ENCODE assay signal across 8 cellular contexts in the genomic region with DNA sequence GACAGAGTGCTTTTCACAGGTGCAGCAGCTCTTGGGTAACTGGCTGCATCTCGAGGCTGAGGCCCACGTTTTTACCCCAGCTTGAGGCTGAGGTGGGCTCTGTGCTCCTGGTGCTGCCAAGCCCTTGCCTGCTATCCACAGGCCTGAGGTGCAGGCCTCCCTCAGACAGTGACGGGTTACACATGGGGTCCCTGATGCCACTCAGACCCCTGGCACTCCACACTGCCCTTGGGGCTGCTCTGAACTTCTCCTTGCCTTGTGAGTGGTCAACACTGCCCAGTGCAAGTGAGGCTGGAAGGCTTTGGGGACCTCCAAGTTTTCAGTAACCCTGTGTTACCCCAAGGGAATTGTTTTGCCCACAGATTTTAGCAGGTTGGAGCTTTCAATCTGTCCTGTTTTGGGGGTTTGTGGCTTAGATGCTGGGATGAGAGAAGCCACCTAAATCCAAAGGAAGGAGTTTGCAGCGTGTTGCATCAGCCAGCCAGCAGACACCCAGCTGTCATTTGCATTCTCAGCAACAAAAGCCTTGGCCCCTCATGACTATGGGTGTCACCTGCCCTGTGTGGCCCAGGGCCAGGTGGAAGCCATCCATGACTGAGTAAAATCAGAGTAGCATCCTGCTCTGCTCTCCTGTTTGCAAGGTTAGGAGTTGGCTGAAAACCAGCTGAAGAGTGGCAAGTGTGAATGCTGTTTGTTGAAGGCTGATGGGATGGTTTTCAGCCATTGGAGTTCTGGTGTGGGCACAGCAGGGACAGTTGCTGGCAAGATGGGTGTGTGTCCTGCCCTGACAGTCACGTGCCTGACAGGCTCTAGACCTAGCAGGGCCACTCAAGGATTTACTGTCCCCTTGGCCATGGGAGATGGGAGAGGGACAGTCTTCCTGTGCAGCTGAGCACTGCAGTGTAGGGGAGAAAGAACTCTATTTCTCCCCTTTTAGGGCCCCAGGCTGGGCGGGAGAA. TPM values are rescaled to one million over a fixed set of nuclear protein-coding genes. Genes with fewer than 3 reads are reported as not detected.
DNase-seq lines count a peak whose midpoint lies in the region; ATAC-seq and TF ChIP-seq lines count a peak whose summit lies in the region.

No MANE protein-coding gene starts in this region.

- peak overlapping the region; percentile 85 for H3K27ac Mint-ChIP-seq in activated CD4-positive, alpha-beta memory T cell treated with anti-CD3 and anti-CD28 coated beads for 36 hours

- no peak overlapping the region for H3K4me3 ChIP-seq in tibial artery

- no peak for ATAC-seq in GM21529 (IDR thresholded peaks at IDR 0.05; ENCODE audit: unreplicated experiment)

- peaks cover 44% of the 10 kb centered on the region for H3K36me3 Mint-ChIP-seq in activated CD4-positive, alpha-beta memory T cell treated with anti-CD3 and anti-CD28 coated beads for 36 hours

- TF ChIP-seq CTCF in tibial artery (IDR thresholded peaks at IDR 0.05) (no peak), GM10248 (IDR thresholded peaks at IDR 0.05; ENCODE audit: control extremely low read depth, extremely low read depth, low read depth, missing control alignments) (no peak)

- peaks cover 32% of the 10 kb centered on the region for H3K4me1 Mint-ChIP-seq in activated CD4-positive, alpha-beta memory T cell treated with anti-CD3 and anti-CD28 coated beads for 36 hours (ENCODE audit: low read depth)

- H3K27ac ChIP-seq in tibial artery = no peak overlapping the region

- intact Hi-C loops in activated CD4-positive, alpha-beta memory T cell treated with anti-CD3 and anti-CD28 coated beads for 36 hours (cut with micrococcal nuclease) = no loop called here
- intact Hi-C loops in tibial artery (cut with DNase I; ENCODE audit: low total_unique reads) = no loop called here
- intact Hi-C loops in head of caudate nucleus (cut with DNase I) = no loop called here

- no peaks in the 10 kb centered on the region for H3K9me3 ChIP-seq in tibial artery

- H3K4me1 ChIP-seq in tibial artery = peaks cover 0 to 40% (median 30%) of the 10 kb centered on the region in 4 donors

- peak overlapping the region; percentile 59 for H3K4me3 Mint-ChIP-seq in activated CD4-positive, alpha-beta memory T cell treated with anti-CD3 and anti-CD28 coated beads for 36 hours

- no peaks in the 10 kb centered on the region for H3K9me3 Mint-ChIP-seq in activated CD4-positive, alpha-beta memory T cell treated with anti-CD3 and anti-CD28 coated beads for 36 hours

- H3K36me3 ChIP-seq in tibial artery = peaks cover 31 to 60% (median 44%) of the 10 kb centered on the region in 3 donors

- no peaks in the 10 kb centered on the region for H3K27me3 ChIP-seq in tibial artery

- no peaks in the 10 kb centered on the region for H3K27me3 Mint-ChIP-seq in activated CD4-positive, alpha-beta memory T cell treated with anti-CD3 and anti-CD28 coated beads for 36 hours

- POLR2A ChIA-PET in activated CD4-positive, alpha-beta memory T cell treated with anti-CD3 and anti-CD28 coated beads for 36 hours (lab: Charles Lee) = interaction anchor here (1.3 kb wide), 1 partner anchor 26 kb away, joined by 8 read pairs; no protein-coding TSS in a partner anchor
- POLR2A ChIA-PET in GM10248 (lab: Yijun Ruan, JAX) = interaction anchor here (0.7 kb wide), 1 partner anchor 413 kb away, joined by 3 read pairs; no protein-coding TSS in a partner anchor

- CTCF ChIA-PET in activated CD4-positive, alpha-beta memory T cell treated with anti-CD3 and anti-CD28 coated beads for 36 hours (lab: Charles Lee) = no interaction called here
- CTCF ChIA-PET in GM10248 (lab: Yijun Ruan, JAX) = interaction anchor here (1.1 to 2.1 kb wide), 2 partner anchors 8 to 11 kb away, joined by 3 to 16 read pairs; no protein-coding TSS in a partner anchor

- DNase-seq in DMS153 (lab: John Stamatoyannopoulos, UW) = peak; percentile 98
- DNase-seq in NCI-H1436 treated with DMSO at 0.1 percent for 48 hours (lab: John Stamatoyannopoulos, UW) = peak; percentile 30
- DNase-seq in activated CD4-positive, alpha-beta memory T cell treated with anti-CD3 and anti-CD28 coated beads for 36 hours = peak; percentile 63
- DNase-seq in myocyte (ENCODE audit: low read depth) = peak; percentile 90
- no peak for DNase-seq in tibial artery
- DNase-seq in GM10248 (ENCODE audit: extremely low spot score) = no peak
- DNase-seq in head of caudate nucleus = no peak

RNA-seq across cellular contexts. Expression of gene RNF187, which starts 3.2 kb away (rescaled TPM):
- total RNA-seq in activated CD4-positive, alpha-beta memory T cell treated with anti-CD3 and anti-CD28 coated beads for 36 hours = 100 to 1,000 TPM; 110 to 112 TPM
- total RNA-seq in myocyte = 99.2 and 134 TPM in 2 replicates
- 336 TPM for polyA plus RNA-seq in myocyte (2012)

Comparison
In these comparisons a context has a peak if more than half of its experiments do, and no peak if none do; other contexts are left out.
1. DNase-seq: peak in DMS153 (single experiment), NCI-H1436 treated with DMSO at 0.1 percent for 48 hours (single experiment), activated CD4-positive, alpha-beta memory T cell treated with anti-CD3 and anti-CD28 coated beads for 36 hours (single experiment) and myocyte (single experiment); none in tibial artery (0 of 2), GM10248 (single experiment) and head of caudate nucleus (0 of 42).